Comparison of ENCODE assay signal across 26 cellular contexts in the genomic region with DNA sequence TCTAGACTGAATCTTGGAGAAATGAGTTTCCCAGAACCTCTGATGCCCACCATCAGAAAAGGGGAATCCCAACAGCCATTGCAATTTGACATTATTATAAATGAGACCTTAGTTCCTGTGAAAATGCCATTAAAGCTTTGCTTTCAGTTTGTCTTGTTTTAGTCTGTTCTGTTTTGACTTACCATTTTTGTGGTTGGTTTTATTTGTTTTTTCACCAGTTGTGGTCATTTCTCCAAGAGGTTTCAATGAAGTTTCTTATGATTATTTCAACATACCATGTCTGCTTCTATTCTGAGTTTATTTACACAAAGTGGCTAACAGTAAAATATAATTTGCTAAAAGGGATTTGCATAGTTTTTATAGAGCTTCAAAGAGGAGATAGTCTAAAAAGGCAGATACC.
DNase-seq lines count a peak whose midpoint lies in the region; ATAC-seq and TF ChIP-seq lines count a peak whose summit lies in the region.
"Had no signal": no experiment of that assay in that cellular context is flagged by ENCODE, and none has a peak within 500 bp of the region (broad histone marks: within the 10 kb centered on the region; RNA-seq: fewer than 3 reads in every experiment).

No MANE protein-coding gene starts in this region.

- BruUV-seq in IMR-90 (replicated peaks; lab: Mats Ljungman, UMichigan), result no TSS peak

- CTCF ChIA-PET in BJ (lab: Yijun Ruan, JAX), result no interaction called here
- CTCF ChIA-PET in IMR-90 (lab: Yijun Ruan, JAX), result no interaction called here

- no peak overlapping the region for H2AK5ac ChIP-seq in IMR-90 (ENCODE audit: low read depth, low read length)

- no peak overlapping the region for H2AFZ ChIP-seq in IMR-90 (replicated peaks; ENCODE audit: low read length, poor library complexity)
- H2AFZ ChIP-seq: PC-9 had no signal

- no peak overlapping the region for H3K4me3 ChIP-seq in BJ (ENCODE audit: low read depth, low read length)
- no peak overlapping the region for H3K4me3 ChIP-seq in IMR-90 (ENCODE audit: insufficient read depth, low read depth, low read length)
- no peak overlapping the region for H3K4me3 ChIP-seq in left lung
- H3K4me3 ChIP-seq: esophagus squamous epithelium, heart right ventricle, K562, PC-9, psoas muscle, tibial artery had no signal

- intact Hi-C loops in IMR-90 (cut with micrococcal nuclease) (no loop called here), left lung (cut with DNase I) (no loop called here)

- H3K4me2 ChIP-seq in IMR-90 (ENCODE audit: low read depth, low read length), result no peak overlapping the region
- H3K4me2 ChIP-seq: PC-9 had no signal

- H3K18ac ChIP-seq in IMR-90 (ENCODE audit: low read depth, low read length), result no peak overlapping the region

- H3K36me3 ChIP-seq in BJ (ENCODE audit: control insufficient read depth, insufficient read depth, low read length), result no peaks in the 10 kb centered on the region
- H3K36me3 ChIP-seq in IMR-90 (ENCODE audit: control insufficient read depth, insufficient read depth, low read length), result no peaks in the 10 kb centered on the region
- H3K36me3 ChIP-seq in left lung, result no peaks in the 10 kb centered on the region
- H3K36me3 ChIP-seq: esophagus squamous epithelium, heart right ventricle, neutrophil, tibial artery, WERI-Rb-1 had no signal

- H4K91ac ChIP-seq in IMR-90 (ENCODE audit: insufficient read depth, low read depth, low read length), result no peak overlapping the region

- in situ Hi-C loops in IMR-90 (cut with MboI; ENCODE audit: low sequenced_read_pairs) (no loop called here), ACHN (cut with HindIII; ENCODE audit: low pct_ligation_motif_present, low pct_unique_long_range_greater_than_20kb, low sequenced_read_pairs) (no loop called here)

- DNase-seq in BJ (ENCODE audit: low read depth) (peak; percentile 81), IMR-90 (peak; percentile 60), astrocyte of the hippocampus (ENCODE audit: low read depth, low spot score) (peak; percentile 69), left lung (no peak), ACHN (no peak)
- DNase-seq: activated CD4-positive, alpha-beta T cell treated with anti-CD3 and anti-CD28 coated beads, Interleukin-2, amount 50 U/mL, for 48 hours; activated naive CD4-positive, alpha-beta T cell; activated T-cell treated with anti-CD3 and anti-CD28 coated beads for 4 hours; amygdala; Calu3; effector CD8-positive, alpha-beta T cell; esophagus squamous epithelium; heart right ventricle; MV-4-11; NCI-H1694 treated with DMSO at 0.1 percent for 48 hours; NCI-H82; PC-9; psoas muscle; stimulated activated naive CD4-positive, alpha-beta T cell; tibial artery; WERI-Rb-1 had no signal

- TF ChIP-seq CTCF in BJ (IDR thresholded peaks at IDR 0.05; ENCODE audit: insufficient read depth, low read depth, low read length) (no peak), IMR-90 (conservative IDR thresholded peaks at IDR 0.05; ENCODE audit: low read depth, low read length) (no peak), left lung (IDR thresholded peaks at IDR 0.05) (no peak)

- H3K56ac ChIP-seq in IMR-90 (ENCODE audit: extremely low read depth, insufficient read depth, low read length), result no peak overlapping the region

- H2BK5ac ChIP-seq in IMR-90 (ENCODE audit: low read depth, low read length, poor library complexity, severe bottlenecking), result no peak overlapping the region

- H3K27me3 ChIP-seq in BJ (ENCODE audit: control insufficient read depth, insufficient read depth, low read length), result peaks cover 8% of the 10 kb centered on the region
- H3K27me3 ChIP-seq in IMR-90 (ENCODE audit: control insufficient read depth, insufficient read depth, low read length), result no peaks in the 10 kb centered on the region; the same call in 1 of the 2 replicates
- H3K27me3 ChIP-seq in left lung, result no peaks in the 10 kb centered on the region
- H3K27me3 ChIP-seq: esophagus squamous epithelium, neutrophil, tibial artery had no signal

- dilution Hi-C loops in IMR-90 (cut with HindIII; ENCODE audit: low sequenced_read_pairs, unreplicated experiment), result no loop called here

- no peaks in the 10 kb centered on the region for H3K79me1 ChIP-seq in IMR-90 (ENCODE audit: low read depth in 1 of 2, low read length in 2 of 2)

- H3K23ac ChIP-seq in IMR-90 (ENCODE audit: low read depth, low read length), result no peak overlapping the region

- no peak overlapping the region for H2AK9ac ChIP-seq in IMR-90 (replicated peaks; ENCODE audit: low read depth, low read length, poor library complexity)

- no peak for ATAC-seq in IMR-90 (ENCODE audit: low read depth)
- ATAC-seq in left lung, result peak; percentile 58
- no peak for ATAC-seq in HG02840 (IDR thresholded peaks at IDR 0.05; ENCODE audit: low FRiP score, unreplicated experiment)
- no peak for ATAC-seq in GM21381 (IDR thresholded peaks at IDR 0.05; ENCODE audit: unreplicated experiment)
- no peak for ATAC-seq in HG03565 (IDR thresholded peaks at IDR 0.05; ENCODE audit: unreplicated experiment)
- ATAC-seq: heart right ventricle, K562, psoas muscle had no signal

- TF ChIP-seq RAD21 in IMR-90 (IDR thresholded peaks at IDR 0.05; ENCODE audit: low read length), result no peak

- no peak overlapping the region for H3K9ac ChIP-seq in IMR-90 (ENCODE audit: low read depth, low read length)

- no peak overlapping the region for H4K8ac ChIP-seq in IMR-90 (ENCODE audit: low read depth in 2 of 2, low read length in 2 of 2)

- no peaks in the 10 kb centered on the region for H3K9me1 ChIP-seq in IMR-90 (ENCODE audit: insufficient read depth, low read length)

- H2BK120ac ChIP-seq in IMR-90 (ENCODE audit: low read depth, low read length), result no peak overlapping the region

- H4K5ac ChIP-seq in IMR-90 (ENCODE audit: low read depth, low read length), result no peak overlapping the region

- H3K4ac ChIP-seq in IMR-90 (ENCODE audit: low read depth, low read length), result no peak overlapping the region

- H3K9me3 ChIP-seq in IMR-90 (ENCODE audit: control insufficient read depth, insufficient read depth, low read length) (peaks cover 4% of the 10 kb centered on the region), left lung (no peaks in the 10 kb centered on the region)
- H3K9me3 ChIP-seq: esophagus squamous epithelium, heart right ventricle, neutrophil, psoas muscle, tibial artery had no signal

- H3K27ac ChIP-seq in IMR-90 (ENCODE audit: insufficient read depth, low read length) (no peak overlapping the region), left lung (no peak overlapping the region)
- H3K27ac ChIP-seq: heart right ventricle, neutrophil, PC-9, psoas muscle, tibial artery, WERI-Rb-1 had no signal

- no peak overlapping the region for H3K14ac ChIP-seq in IMR-90 (replicated peaks; ENCODE audit: low read depth, low read length)

- no peaks in the 10 kb centered on the region for H4K20me1 ChIP-seq in IMR-90 (ENCODE audit: insufficient read depth, low read length)

- H2BK15ac ChIP-seq in IMR-90 (ENCODE audit: low read depth, low read length), result no peak overlapping the region

- TF ChIP-seq POLR2A in IMR-90 (IDR thresholded peaks at IDR 0.05; ENCODE audit: low read depth, low read length), result no peak

- POLR2A ChIA-PET in BJ (lab: Charles Lee) (no interaction called here), IMR-90 (lab: Charles Lee; ENCODE audit: unreplicated experiment) (no interaction called here)

- no peak overlapping the region for H2BK20ac ChIP-seq in IMR-90 (ENCODE audit: low read depth, low read length)

- H3K4me1 ChIP-seq in IMR-90 (ENCODE audit: control insufficient read depth, insufficient read depth, low read length) (no peaks in the 10 kb centered on the region), left lung (peaks cover 7 to 10% of the 10 kb centered on the region in 2 donors)
- H3K4me1 ChIP-seq: psoas muscle, tibial artery had no signal

TF ChIP-seq in IMR-90, 13 proteins besides CTCF, POLR2A, EP300 and RAD21:
- TF ChIP-seq CHD1 (IDR thresholded peaks at IDR 0.05; ENCODE audit: low read depth, low read length), result no peak
- no peak for TF ChIP-seq CEBPB (IDR thresholded peaks at IDR 0.05; ENCODE audit: low read depth, low read length)
- TF ChIP-seq RFX5 (IDR thresholded peaks at IDR 0.05; ENCODE audit: low read depth, low read length), result no peak
- TF ChIP-seq NFE2L2 (IDR thresholded peaks at IDR 0.05; ENCODE audit: low read depth, low read length), result no peak
- TF ChIP-seq FOS (IDR thresholded peaks at IDR 0.05; ENCODE audit: low read depth, low read length), result no peak
- TF ChIP-seq RCOR1 (IDR thresholded peaks at IDR 0.05; ENCODE audit: insufficient replicate concordance, low read length), result no peak
- TF ChIP-seq, protein P1, sequence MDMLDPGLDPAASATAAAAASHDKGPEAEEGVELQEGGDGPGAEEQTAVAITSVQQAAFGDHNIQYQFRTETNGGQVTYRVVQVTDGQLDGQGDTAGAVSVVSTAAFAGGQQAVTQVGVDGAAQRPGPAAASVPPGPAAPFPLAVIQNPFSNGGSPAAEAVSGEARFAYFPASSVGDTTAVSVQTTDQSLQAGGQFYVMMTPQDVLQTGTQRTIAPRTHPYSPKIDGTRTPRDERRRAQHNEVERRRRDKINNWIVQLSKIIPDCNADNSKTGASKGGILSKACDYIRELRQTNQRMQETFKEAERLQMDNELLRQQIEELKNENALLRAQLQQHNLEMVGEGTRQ (IDR thresholded peaks at IDR 0.05; ENCODE audit: low read depth, low read length), result no peak
- no peak for TF ChIP-seq BHLHE40 (IDR thresholded peaks at IDR 0.05; ENCODE audit: low read depth, low read length)
- no peak for TF ChIP-seq MAFK (IDR thresholded peaks at IDR 0.05; ENCODE audit: low read depth, low read length)
- no peak for TF ChIP-seq SMC3 (IDR thresholded peaks at IDR 0.05; ENCODE audit: low read depth, low read length)
- TF ChIP-seq, protein P2, sequence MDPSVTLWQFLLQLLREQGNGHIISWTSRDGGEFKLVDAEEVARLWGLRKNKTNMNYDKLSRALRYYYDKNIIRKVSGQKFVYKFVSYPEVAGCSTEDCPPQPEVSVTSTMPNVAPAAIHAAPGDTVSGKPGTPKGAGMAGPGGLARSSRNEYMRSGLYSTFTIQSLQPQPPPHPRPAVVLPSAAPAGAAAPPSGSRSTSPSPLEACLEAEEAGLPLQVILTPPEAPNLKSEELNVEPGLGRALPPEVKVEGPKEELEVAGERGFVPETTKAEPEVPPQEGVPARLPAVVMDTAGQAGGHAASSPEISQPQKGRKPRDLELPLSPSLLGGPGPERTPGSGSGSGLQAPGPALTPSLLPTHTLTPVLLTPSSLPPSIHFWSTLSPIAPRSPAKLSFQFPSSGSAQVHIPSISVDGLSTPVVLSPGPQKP (IDR thresholded peaks at IDR 0.05; ENCODE audit: borderline replicate concordance, low read depth, low read length), result no peak
- no peak for TF ChIP-seq MAZ (IDR thresholded peaks at IDR 0.05; ENCODE audit: borderline replicate concordance, low read depth, low read length)
- no peak for TF ChIP-seq MXI1 (IDR thresholded peaks at IDR 0.05; ENCODE audit: borderline replicate concordance, low read depth, low read length)

Comparison
In these comparisons a context has a peak if more than half of its experiments do, and no peak if none do; other contexts are left out.
1. DNase-seq: peak in BJ (single experiment), IMR-90 (single experiment) and astrocyte of the hippocampus (single experiment); none in left lung (0 of 2) and ACHN (single experiment).